ENCODE assay signal across 1 cellular context in the genomic region with DNA sequence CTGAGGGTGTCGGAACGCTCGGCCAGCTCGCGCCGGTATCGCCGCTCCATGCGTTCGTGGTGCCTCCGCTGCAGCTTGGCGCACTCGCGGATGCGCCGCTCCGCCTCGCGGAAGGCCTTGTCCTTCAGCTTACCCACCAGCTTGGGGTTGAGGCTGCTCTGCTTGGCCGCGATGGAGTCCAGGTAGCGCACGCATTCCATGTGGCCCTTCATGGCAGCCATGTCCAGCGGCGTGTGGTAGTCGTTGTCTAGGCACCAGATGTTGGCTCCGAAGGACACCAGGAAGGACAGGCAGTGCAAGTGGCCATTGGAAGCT.
A peak's percentile ranks its signal among the peaks of the same experiment; 100 is the strongest.
TF ChIP-seq lines count a peak whose summit lies in the region.

No MANE protein-coding gene starts in this region.

TF ChIP-seq in HepG2, 621 proteins besides CTCF, POLR2A, EP300 and RAD21:
- TF ChIP-seq, protein P1, sequence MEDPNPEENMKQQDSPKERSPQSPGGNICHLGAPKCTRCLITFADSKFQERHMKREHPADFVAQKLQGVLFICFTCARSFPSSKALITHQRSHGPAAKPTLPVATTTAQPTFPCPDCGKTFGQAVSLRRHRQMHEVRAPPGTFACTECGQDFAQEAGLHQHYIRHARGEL (CRISPR knock-in tag; IDR thresholded peaks at IDR 0.05), result no peak
- TF ChIP-seq HOXA3 (CRISPR knock-in tag; IDR thresholded peaks at IDR 0.05) (peak; percentile 21; the same call in 1 of the 2 replicates), MTA1 (CRISPR knock-in tag; IDR thresholded peaks at IDR 0.05; ENCODE audit: borderline replicate concordance) (0 out of 2 replicates have a peak, but pooled peaks have one; percentile 29), RORA (CRISPR knock-in tag; IDR thresholded peaks at IDR 0.05) (no peak), SKI (IDR thresholded peaks at IDR 0.05; ENCODE audit: partially characterized antibody) (no peak)
- TF ChIP-seq, protein P2, sequence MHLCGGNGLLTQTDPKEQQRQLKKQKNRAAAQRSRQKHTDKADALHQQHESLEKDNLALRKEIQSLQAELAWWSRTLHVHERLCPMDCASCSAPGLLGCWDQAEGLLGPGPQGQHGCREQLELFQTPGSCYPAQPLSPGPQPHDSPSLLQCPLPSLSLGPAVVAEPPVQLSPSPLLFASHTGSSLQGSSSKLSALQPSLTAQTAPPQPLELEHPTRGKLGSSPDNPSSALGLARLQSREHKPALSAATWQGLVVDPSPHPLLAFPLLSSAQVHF (CRISPR knock-in tag; IDR thresholded peaks at IDR 0.05), result no peak
- TF ChIP-seq, protein P3, sequence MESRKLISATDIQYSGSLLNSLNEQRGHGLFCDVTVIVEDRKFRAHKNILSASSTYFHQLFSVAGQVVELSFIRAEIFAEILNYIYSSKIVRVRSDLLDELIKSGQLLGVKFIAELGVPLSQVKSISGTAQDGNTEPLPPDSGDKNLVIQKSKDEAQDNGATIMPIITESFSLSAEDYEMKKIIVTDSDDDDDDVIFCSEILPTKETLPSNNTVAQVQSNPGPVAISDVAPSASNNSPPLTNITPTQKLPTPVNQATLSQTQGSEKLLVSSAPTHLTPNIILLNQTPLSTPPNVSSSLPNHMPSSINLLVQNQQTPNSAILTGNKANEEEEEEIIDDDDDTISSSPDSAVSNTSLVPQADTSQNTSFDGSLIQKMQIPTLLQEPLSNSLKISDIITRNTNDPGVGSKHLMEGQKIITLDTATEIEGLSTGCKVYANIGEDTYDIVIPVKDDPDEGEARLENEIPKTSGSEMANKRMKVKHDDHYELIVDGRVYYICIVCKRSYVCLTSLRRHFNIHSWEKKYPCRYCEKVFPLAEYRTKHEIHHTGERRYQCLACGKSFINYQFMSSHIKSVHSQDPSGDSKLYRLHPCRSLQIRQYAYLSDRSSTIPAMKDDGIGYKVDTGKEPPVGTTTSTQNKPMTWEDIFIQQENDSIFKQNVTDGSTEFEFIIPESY (CRISPR knock-in tag; IDR thresholded peaks at IDR 0.05), result peak; percentile 66; the same call in 1 of the 2 replicates
